In the genomic region with DNA sequence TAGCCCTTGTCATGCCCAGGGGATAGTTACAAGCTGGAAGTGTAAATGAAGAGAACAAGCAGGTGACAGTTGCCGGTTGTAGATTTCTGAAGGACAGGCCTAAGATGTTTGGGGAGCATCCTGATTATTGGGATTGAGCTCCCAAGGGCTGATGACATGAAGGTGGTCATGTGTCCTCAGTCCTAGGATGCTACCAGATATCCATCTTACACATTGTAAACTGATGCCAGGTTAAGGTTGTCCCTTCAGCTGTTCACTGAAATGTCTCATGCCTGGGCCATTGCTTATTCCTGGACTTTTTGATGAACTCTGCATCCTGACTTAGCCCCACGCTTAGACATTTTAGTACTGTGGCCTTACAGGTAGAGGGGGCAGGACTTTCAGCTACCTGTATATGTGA, we compare ENCODE assay signal across 10 cellular contexts. TPM values are rescaled to one million over a fixed set of nuclear protein-coding genes. Genes with fewer than 3 reads are reported as not detected.
DNase-seq lines count a peak whose midpoint lies in the region; ATAC-seq and TF ChIP-seq lines count a peak whose summit lies in the region.
"Had no signal": no experiment of that assay in that cellular context is flagged by ENCODE, and none has a peak within 500 bp of the region (broad histone marks: within the 10 kb centered on the region; RNA-seq: fewer than 3 reads in every experiment).

No MANE protein-coding gene starts in this region.

- TF ChIP-seq CTCF in heart left ventricle (IDR thresholded peaks at IDR 0.05) (no peak), upper lobe of left lung (IDR thresholded peaks at IDR 0.05) (no peak)

- ATAC-seq in heart left ventricle (no peak), memory B cell (ENCODE audit: low read depth) (no peak), upper lobe of left lung (ENCODE audit: low FRiP score in 2 of 2) (no peak), GM21723 (IDR thresholded peaks at IDR 0.05; ENCODE audit: unreplicated experiment) (no peak)

- H3K9me3 Mint-ChIP-seq in memory B cell = no peaks in the 10 kb centered on the region

- WGBS in heart left ventricle, 4 donors = 80 to 92% (median 88%) methylated on average over 2 of the region's 2 CpGs
- 86 to 100% methylated on average over 2 of the region's 2 CpGs for WGBS in upper lobe of left lung, 2 donors

- H3K27ac ChIP-seq in heart left ventricle (peak overlapping the region in 7 of 12 donors; percentile 59 to 99 (median 94)), upper lobe of left lung (peak overlapping the region in 2 of 4 donors; percentile 95 to 97)

- H3K4me3 ChIP-seq in heart left ventricle (peak overlapping the region in 9 of 12 donors; percentile 83 to 98 (median 93)), adipocyte (ENCODE audit: low read length) (peak overlapping the region; percentile 91), upper lobe of left lung (peak overlapping the region in 3 of 4 donors; percentile 67 to 99 (median 94))

- TF ChIP-seq EP300 in upper lobe of left lung (IDR thresholded peaks at IDR 0.05) = no peak

- peak overlapping the region; percentile 96 for H3K27ac Mint-ChIP-seq in memory B cell

- peak overlapping the region; percentile 92 for H3K4me3 Mint-ChIP-seq in memory B cell

- peaks cover 3% of the 10 kb centered on the region for H3K36me3 Mint-ChIP-seq in memory B cell

- H3K9me3 ChIP-seq in heart left ventricle (no peaks in the 10 kb centered on the region), adipocyte (ENCODE audit: control insufficient read depth, low read length) (no peaks in the 10 kb centered on the region), upper lobe of left lung (no peaks in the 10 kb centered on the region)

- H3K4me1 Mint-ChIP-seq in memory B cell = peaks cover 40% of the 10 kb centered on the region

- no peak for DNase-seq in heart left ventricle
- no peak for DNase-seq in cardiac septum (ENCODE audit: low spot score)
- no peak for DNase-seq in adipocyte (ENCODE audit: low read depth)
- no peak for DNase-seq in memory B cell (ENCODE audit: low spot score in 2 of 2)
- no peak for DNase-seq in upper lobe of left lung
- no peak for DNase-seq in stimulated activated CD4-positive, alpha-beta T cell treated with anti-CD3 and anti-CD28 coated beads, Interleukin-15, amount 100 ng/mL, for 24 hours
- no peak for DNase-seq in NK-92 treated with Interleukin-12 subunit alpha and Interleukin-12 subunit beta, amount 100 ng/mL, for 24 hours (lab: John Stamatoyannopoulos, UW)
- DNase-seq: DMS79, NCI-H187 had no signal

- no peak overlapping the region for H3K9ac ChIP-seq in adipocyte (ENCODE audit: low read length)

- no peaks in the 10 kb centered on the region for H3K27me3 ChIP-seq in heart left ventricle
- no peaks in the 10 kb centered on the region for H3K27me3 ChIP-seq in adipocyte (replicated peaks; ENCODE audit: control insufficient read depth, insufficient read depth, low read length)
- H3K27me3 ChIP-seq in upper lobe of left lung = no peaks in the 10 kb centered on the region

- intact Hi-C loops in heart left ventricle (cut with DNase I) = loop anchor here in 9 of 10 donors (2.0 to 10.0 kb wide), 14 partner anchors 19 to 165 kb away; a partner anchor contains a TSS
- intact Hi-C loops in cardiac septum (cut with DNase I) = loop anchor here (5.0 kb wide), 2 partner anchors 47 to 153 kb away; a partner anchor contains a TSS

- H3K36me3 ChIP-seq in heart left ventricle = peaks cover 0 to 11% (median 0%) of the 10 kb centered on the region in 9 donors
- H3K36me3 ChIP-seq in adipocyte (ENCODE audit: control insufficient read depth, insufficient read depth, low read length, severe bottlenecking) = no peaks in the 10 kb centered on the region
- H3K36me3 ChIP-seq in upper lobe of left lung = peaks cover 0 to 4% (median 1%) of the 10 kb centered on the region in 4 donors

- TF ChIP-seq POLR2A in heart left ventricle (IDR thresholded peaks at IDR 0.05) (no peak), upper lobe of left lung (IDR thresholded peaks at IDR 0.05) (no peak)

- H3K27me3 Mint-ChIP-seq in memory B cell = no peaks in the 10 kb centered on the region

- H3K4me1 ChIP-seq in heart left ventricle (peaks cover 6 to 62% (median 35%) of the 10 kb centered on the region in 12 donors), adipocyte (ENCODE audit: control insufficient read depth, insufficient read depth, low read length) (peaks cover 16% of the 10 kb centered on the region), upper lobe of left lung (peaks cover 41 to 57% (median 45%) of the 10 kb centered on the region in 4 donors)

RNA-seq across cellular contexts. Expression of a gene that starts 1.3 kb away (rescaled TPM):
- 10 to 100 TPM; 18.5 to 71.5 (median 46.5) TPM for total RNA-seq in heart left ventricle
- polyA plus RNA-seq in heart left ventricle = 10 to 100 TPM; 44.4 to 45.7 TPM
- 62.4 TPM for total RNA-seq in cardiac septum
- total RNA-seq in upper lobe of left lung = 100 to 1,000 TPM in 2 of 6 donors, 10 to 100 TPM in 4; 27.0 to 161 (median 85.7) TPM

RNA-seq across cellular contexts. Expression of a gene that starts 46.5 kb away (rescaled TPM):
- 100 to 1,000 TPM; 327 to 924 (median 571) TPM for total RNA-seq in heart left ventricle
- 1,000 to 10,000 TPM; 1,197 to 3,804 TPM for polyA plus RNA-seq in heart left ventricle
- total RNA-seq in cardiac septum = 436 TPM
- total RNA-seq in upper lobe of left lung = 1,000 to 10,000 TPM in 5 of 6 donors, 100 to 1,000 TPM in 1; 351 to 1,606 (median 1,253) TPM
